Comparison of ENCODE assay signal across 8 cellular contexts in genomic region chr7:1193593-1194424, GRCh38. TPM values are rescaled to one million over a fixed set of nuclear protein-coding genes. Genes with fewer than 3 reads are reported as not detected.
DNase-seq lines count a peak whose midpoint lies in the region; ATAC-seq and TF ChIP-seq lines count a peak whose summit lies in the region.

No MANE protein-coding gene starts in this region.

- H3K4me3 ChIP-seq in sigmoid colon: no peak overlapping the region
- no peak overlapping the region for H3K4me3 ChIP-seq in suprapubic skin

- DNase-seq in activated T-cell treated with anti-CD3 and anti-CD28 coated beads for 1 hour (ENCODE audit: low read depth) (peak; percentile 25), activated T-cell treated with anti-CD3 and anti-CD28 coated beads for 4 hours (no peak), NCI-H2196 treated with DMSO at 0.1 percent for 48 hours (lab: John Stamatoyannopoulos, UW; ENCODE audit: unreplicated experiment) (peak; percentile 45), cardiac septum (ENCODE audit: low spot score) (peak; percentile 82), sigmoid colon (no peak), suprapubic skin (ENCODE audit: low spot score in 2 of 2) (no peak)
- peak; percentile 27 for DNase-seq in activated naive CD4-positive, alpha-beta T cell treated with Interleukin-2 at 50 U/mL for 16 hours

- H3K36me3 ChIP-seq in sigmoid colon: no peaks in the 10 kb centered on the region
- H3K36me3 ChIP-seq in suprapubic skin: no peaks in the 10 kb centered on the region

- H3K27ac ChIP-seq in sigmoid colon (no peak overlapping the region), suprapubic skin (no peak overlapping the region)

- no peak for ATAC-seq in HG03196 (IDR thresholded peaks at IDR 0.05; ENCODE audit: unreplicated experiment)

- no peak for TF ChIP-seq POLR2A in sigmoid colon (IDR thresholded peaks at IDR 0.05)
- no peak for TF ChIP-seq POLR2A in suprapubic skin (IDR thresholded peaks at IDR 0.05)

- intact Hi-C loops in cardiac septum (cut with DNase I): loop anchor here (5.0 to 10.0 kb wide), 2 partner anchors 218 to 281 kb away; no protein-coding TSS in a partner anchor
- intact Hi-C loops in sigmoid colon (cut with DNase I): loop anchor here (10.0 kb wide), 1 partner anchor 241 kb away; no protein-coding TSS in a partner anchor

- peak in 3 of 4 experiments; percentile 10 to 31 (median 11) for TF ChIP-seq CTCF in sigmoid colon (IDR thresholded peaks at IDR 0.05)
- peak in 1 of 2 donors; percentile 34 for TF ChIP-seq CTCF in suprapubic skin (IDR thresholded peaks at IDR 0.05)

- peaks cover 0 to 11% (median 10%) of the 10 kb centered on the region in 4 donors for H3K4me1 ChIP-seq in sigmoid colon
- no peaks in the 10 kb centered on the region for H3K4me1 ChIP-seq in suprapubic skin

- peaks cover 6 to 49% (median 26%) of the 10 kb centered on the region in 3 donors for H3K27me3 ChIP-seq in sigmoid colon
- H3K27me3 ChIP-seq in suprapubic skin: peaks cover 83% of the 10 kb centered on the region

- TF ChIP-seq EP300 in sigmoid colon (IDR thresholded peaks at IDR 0.05) (no peak), suprapubic skin (IDR thresholded peaks at IDR 0.05) (no peak)

- 29 to 43% methylated on average over 36 of the region's 36 CpGs for WGBS in sigmoid colon, 2 donors
- WGBS in suprapubic skin: 37% methylated on average over 8 of the region's 36 CpGs

- no peaks in the 10 kb centered on the region for H3K9me3 ChIP-seq in sigmoid colon
- no peaks in the 10 kb centered on the region for H3K9me3 ChIP-seq in suprapubic skin

RNA-seq across cellular contexts. Expression of gene ZFAND2A, which starts 33.8 kb away (rescaled TPM):
- total RNA-seq in cardiac septum (8.8 TPM), sigmoid colon (10 to 100 TPM; 21.6 to 28.2 (median 25.0) TPM), suprapubic skin (10 to 100 TPM; 17.8 to 27.0 (median 22.3) TPM)
- 100 to 1,000 TPM in 1 of 3 donors, 10 to 100 TPM in 2; 35.5 to 231 (median 99.7) TPM for polyA plus RNA-seq in sigmoid colon

RNA-seq across cellular contexts. Expression of gene UNCX, which starts 38.9 kb away (rescaled TPM):
- not detected for total RNA-seq in cardiac septum
- not detected for total RNA-seq in sigmoid colon
- not detected for polyA plus RNA-seq in sigmoid colon
- not detected for total RNA-seq in suprapubic skin

Comparison
In these comparisons a context has a peak if more than half of its experiments do, and no peak if none do; other contexts are left out.
1. DNase-seq: peak in activated T-cell treated with anti-CD3 and anti-CD28 coated beads for 1 hour (single experiment), NCI-H2196 treated with DMSO at 0.1 percent for 48 hours (single experiment), activated naive CD4-positive, alpha-beta T cell treated with Interleukin-2 at 50 U/mL for 16 hours (single experiment) and cardiac septum (single experiment); none in activated T-cell treated with anti-CD3 and anti-CD28 coated beads for 4 hours (single experiment), sigmoid colon (single experiment) and suprapubic skin (0 of 2).